In genomic region chr9:92969516-92970466, GRCh38 we compare ENCODE assay signal across 11 cellular contexts. TPM values are rescaled to one million over a fixed set of nuclear protein-coding genes. Genes with fewer than 3 reads are reported as not detected.
DNase-seq lines count a peak whose midpoint lies in the region; ATAC-seq and TF ChIP-seq lines count a peak whose summit lies in the region.
"Had no signal": no experiment of that assay in that cellular context is flagged by ENCODE, and none has a peak within 500 bp of the region (broad histone marks: within the 10 kb centered on the region; RNA-seq: fewer than 3 reads in every experiment).

No MANE protein-coding gene starts in this region.

- peak overlapping the region; percentile 28 to 35 for H3K27ac ChIP-seq in left lung
- peak overlapping the region; percentile 47 to 83 (median 78) for H3K27ac ChIP-seq in thyroid gland
- H3K27ac ChIP-seq in left ventricle myocardium inferior (replicated peaks): no peak overlapping the region
- H3K27ac ChIP-seq: epithelial cell of prostate, uterus had no signal

- TF ChIP-seq POLR2A in thyroid gland (IDR thresholded peaks at IDR 0.05): no peak

- H3K9me3 ChIP-seq in left lung (no peaks in the 10 kb centered on the region), thyroid gland (no peaks in the 10 kb centered on the region), left ventricle myocardium inferior (replicated peaks) (no peaks in the 10 kb centered on the region)
- H3K9me3 ChIP-seq: uterus had no signal

- H3K9me3 Mint-ChIP-seq in activated T-cell treated with anti-CD3 and anti-CD28 coated beads, Interleukin-2, amount 50 U/mL, for 4 hours: no peaks in the 10 kb centered on the region

- no peak for DNase-seq in activated T-cell treated with anti-CD3 and anti-CD28 coated beads, Interleukin-2, amount 50 U/mL, for 4 hours
- no peak for DNase-seq in activated T-cell treated with anti-CD3 and anti-CD28 coated beads, Interleukin-2, amount 50 U/mL, for 1 hour
- peak; percentile 31 to 37 for DNase-seq in activated T-cell treated with anti-CD3 and anti-CD28 coated beads, Interleukin-2, amount 50 U/mL, for 48 hours
- DNase-seq in left lung (no peak), thyroid gland (peak in 1 of 2 donors; percentile 31), left ventricle myocardium inferior (no peak)
- DNase-seq: OCI-M1, uterus had no signal

- H3K36me3 Mint-ChIP-seq in activated T-cell treated with anti-CD3 and anti-CD28 coated beads, Interleukin-2, amount 50 U/mL, for 4 hours (ENCODE audit: insufficient read depth): peaks cover 12% of the 10 kb centered on the region

- 77 to 87% methylated on average over 13 to 18 of the region's 19 CpGs for WGBS in thyroid gland, 2 donors

- H3K4me3 ChIP-seq in left lung: no peak overlapping the region
- H3K4me3 ChIP-seq in thyroid gland (replicated peaks in 1 of 3): no peak overlapping the region
- H3K4me3 ChIP-seq in left ventricle myocardium inferior: no peak overlapping the region
- H3K4me3 ChIP-seq: uterus had no signal

- intact Hi-C loops in left lung (cut with DNase I) (no loop called here), thyroid gland (cut with DNase I) (no loop called here), left ventricle myocardium inferior (cut with micrococcal nuclease) (no loop called here)

- TF ChIP-seq CTCF in left lung (IDR thresholded peaks at IDR 0.05) (no peak), thyroid gland (IDR thresholded peaks at IDR 0.05) (no peak), left ventricle myocardium inferior (IDR thresholded peaks at IDR 0.05; ENCODE audit: borderline replicate concordance) (no peak)

- ATAC-seq in activated T-cell treated with anti-CD3 and anti-CD28 coated beads, Interleukin-2, amount 50 U/mL, for 4 hours: no peak
- ATAC-seq in left lung (peak; percentile 7), HG03571 (IDR thresholded peaks at IDR 0.05; ENCODE audit: unreplicated experiment) (no peak), HG02642 (IDR thresholded peaks at IDR 0.05; ENCODE audit: poor library complexity, unreplicated experiment) (no peak)

- H3K4me3 Mint-ChIP-seq in activated T-cell treated with anti-CD3 and anti-CD28 coated beads, Interleukin-2, amount 50 U/mL, for 4 hours: peak overlapping the region; percentile 95

- H3K27me3 ChIP-seq in left lung: no peaks in the 10 kb centered on the region
- H3K27me3 ChIP-seq in thyroid gland: no peaks in the 10 kb centered on the region
- peaks cover 2% of the 10 kb centered on the region for H3K27me3 ChIP-seq in left ventricle myocardium inferior (ENCODE audit: low read depth)
- H3K27me3 ChIP-seq: uterus had no signal

- H3K36me3 ChIP-seq in left lung (peaks cover 0 to under 1% of the 10 kb centered on the region in 2 donors), thyroid gland (no peaks in the 10 kb centered on the region), left ventricle myocardium inferior (no peaks in the 10 kb centered on the region)
- H3K36me3 ChIP-seq: uterus had no signal

- no peaks in the 10 kb centered on the region for H3K27me3 Mint-ChIP-seq in activated T-cell treated with anti-CD3 and anti-CD28 coated beads, Interleukin-2, amount 50 U/mL, for 4 hours (ENCODE audit: low read depth)

- H3K4me1 Mint-ChIP-seq in activated T-cell treated with anti-CD3 and anti-CD28 coated beads, Interleukin-2, amount 50 U/mL, for 4 hours (ENCODE audit: low read depth): peaks cover 86% of the 10 kb centered on the region

- H3K4me1 ChIP-seq in left lung (peaks cover 0 to 98% of the 10 kb centered on the region in 2 donors), thyroid gland (peaks cover 25 to 39% of the 10 kb centered on the region in 2 donors), left ventricle myocardium inferior (peaks cover 18% of the 10 kb centered on the region)
- H3K4me1 ChIP-seq: uterus had no signal

RNA-seq across cellular contexts. Expression of gene FGD3, which starts 22.5 kb away (rescaled TPM):
- 10 to 100 TPM; 32.5 to 36.3 (median 32.6) TPM for total RNA-seq in activated T-cell treated with anti-CD3 and anti-CD28 coated beads, Interleukin-2, amount 50 U/mL, for 4 hours
- total RNA-seq in left lung: 10 to 100 TPM; 17.2 to 29.9 TPM
- total RNA-seq in thyroid gland: 1 to 10 TPM; 5.2 to 6.6 (median 5.6) TPM
- total RNA-seq in left ventricle myocardium inferior: 1.8 TPM

Comparison
In these comparisons a context has a peak if more than half of its experiments do, and no peak if none do; other contexts are left out.
1. DNase-seq: peak in activated T-cell treated with anti-CD3 and anti-CD28 coated beads, Interleukin-2, amount 50 U/mL, for 48 hours (2 of 2); none in activated T-cell treated with anti-CD3 and anti-CD28 coated beads, Interleukin-2, amount 50 U/mL, for 4 hours (single experiment), activated T-cell treated with anti-CD3 and anti-CD28 coated beads, Interleukin-2, amount 50 U/mL, for 1 hour (single experiment), left lung (0 of 2) and left ventricle myocardium inferior (single experiment).